In genomic region chrX:131752493-131753198, GRCh38 we compare ENCODE assay signal across 8 cellular contexts.
DNase-seq lines count a peak whose midpoint lies in the region; ATAC-seq and TF ChIP-seq lines count a peak whose summit lies in the region.

No MANE protein-coding gene starts in this region.

- no peaks in the 10 kb centered on the region for H3K9me1 ChIP-seq in IMR-90 (ENCODE audit: insufficient read depth, low read length)

- dilution Hi-C loops in IMR-90 (cut with HindIII; ENCODE audit: low sequenced_read_pairs, unreplicated experiment), result no loop called here

- peak overlapping the region; percentile 91 for H2AFZ ChIP-seq in IMR-90 (replicated peaks; ENCODE audit: low read length, poor library complexity)

- peak overlapping the region; percentile 95 for H2BK120ac ChIP-seq in IMR-90 (ENCODE audit: low read depth, low read length)

- H4K8ac ChIP-seq in IMR-90 (ENCODE audit: low read depth in 2 of 2, low read length in 2 of 2), result peak overlapping the region in 1 of 2 experiments; percentile 55; a peak in 1 of 4 replicates

- WGBS in IMR-90 (ENCODE audit: extremely low coverage in 2 of 2, insufficient read length in 1 of 2), 2 experiments, result 72% methylated on average over 7 of the region's 24 CpGs; no CpG with 5 or more reads in 1 of the 2 experiments
- WGBS in tibial nerve, 2 donors, result 43 to 95% methylated on average over 22 to 23 of the region's 24 CpGs

- H2AK9ac ChIP-seq in IMR-90 (replicated peaks; ENCODE audit: low read depth, low read length, poor library complexity), result peak overlapping the region; percentile 37

- POLR2A ChIA-PET in IMR-90 (lab: Charles Lee; ENCODE audit: unreplicated experiment), result no interaction called here

- peak overlapping the region; percentile 84 for H3K9ac ChIP-seq in IMR-90 (ENCODE audit: low read depth, low read length)

- no peaks in the 10 kb centered on the region for H4K20me1 ChIP-seq in IMR-90 (ENCODE audit: insufficient read depth, low read length)

- H3K23ac ChIP-seq in IMR-90 (ENCODE audit: low read depth, low read length), result no peak overlapping the region

- no peaks in the 10 kb centered on the region for H3K36me3 ChIP-seq in IMR-90 (ENCODE audit: control insufficient read depth, insufficient read depth, low read length)
- no peaks in the 10 kb centered on the region for H3K36me3 ChIP-seq in breast epithelium
- peaks cover 0 to 12% (median 0%) of the 10 kb centered on the region in 3 donors for H3K36me3 ChIP-seq in tibial nerve

- peak; percentile 88 for DNase-seq in IMR-90
- peak in 1 of 2 donors; percentile 81 for DNase-seq in breast epithelium (ENCODE audit: low spot score in 2 of 2)
- peak; percentile 34 for DNase-seq in retinal pigment epithelial cell (ENCODE audit: low read depth)
- DNase-seq in HK-2 (ENCODE audit: unreplicated experiment), result no peak
- no peak for DNase-seq in foreskin melanocyte
- no peak for DNase-seq in tibial nerve (ENCODE audit: low spot score in 2 of 2)
- no peak for DNase-seq in putamen (ENCODE audit: low spot score)

- CTCF ChIA-PET in IMR-90 (lab: Yijun Ruan, JAX), result no interaction called here

- H2AK5ac ChIP-seq in IMR-90 (ENCODE audit: low read depth, low read length), result no peak overlapping the region

- peak overlapping the region; percentile 72 for H4K91ac ChIP-seq in IMR-90 (ENCODE audit: insufficient read depth, low read depth, low read length)

- peak overlapping the region; percentile 94 for H3K4me2 ChIP-seq in IMR-90 (ENCODE audit: low read depth, low read length)

- H3K4me3 ChIP-seq in IMR-90 (ENCODE audit: insufficient read depth, low read depth, low read length) (peak overlapping the region; percentile 62), breast epithelium (peak overlapping the region in 2 of 3 donors; percentile 58 to 68), retinal pigment epithelial cell (ENCODE audit: low read length) (peak overlapping the region; percentile 54), tibial nerve (peak overlapping the region in 2 of 4 donors; percentile 40 to 50)

- intact Hi-C loops in IMR-90 (cut with micrococcal nuclease) (loop anchor here (1.0 to 2.0 kb wide), 4 partner anchors 26 to 70 kb away; no protein-coding TSS in a partner anchor), breast epithelium (cut with DNase I; ENCODE audit: low total_unique reads) (no loop called here)

- H3K14ac ChIP-seq in IMR-90 (replicated peaks; ENCODE audit: low read depth, low read length), result no peak overlapping the region

- H2BK15ac ChIP-seq in IMR-90 (ENCODE audit: low read depth, low read length), result no peak overlapping the region

- H3K18ac ChIP-seq in IMR-90 (ENCODE audit: low read depth, low read length), result peak overlapping the region; percentile 96

- no peaks in the 10 kb centered on the region for H3K4me1 ChIP-seq in IMR-90 (ENCODE audit: control insufficient read depth, insufficient read depth, low read length)
- H3K4me1 ChIP-seq in breast epithelium, result no peaks in the 10 kb centered on the region
- H3K4me1 ChIP-seq in tibial nerve, result peaks cover 0 to 4% (median 0%) of the 10 kb centered on the region in 4 donors

- TF ChIP-seq POLR2A in IMR-90 (IDR thresholded peaks at IDR 0.05; ENCODE audit: low read depth, low read length) (no peak), breast epithelium (IDR thresholded peaks at IDR 0.05) (no peak), tibial nerve (IDR thresholded peaks at IDR 0.05) (no peak)

- H3K9me3 ChIP-seq in IMR-90 (ENCODE audit: control insufficient read depth, insufficient read depth, low read length) (no peaks in the 10 kb centered on the region), breast epithelium (no peaks in the 10 kb centered on the region), tibial nerve (no peaks in the 10 kb centered on the region)

- H2BK20ac ChIP-seq in IMR-90 (ENCODE audit: low read depth, low read length), result peak overlapping the region; percentile 76

- peak overlapping the region; percentile 96 for H3K27ac ChIP-seq in IMR-90 (ENCODE audit: insufficient read depth, low read length)
- H3K27ac ChIP-seq in breast epithelium, result peak overlapping the region; percentile 82 to 84
- H3K27ac ChIP-seq in tibial nerve, result peak overlapping the region in 2 of 4 donors; percentile 80 to 89

- H4K5ac ChIP-seq in IMR-90 (ENCODE audit: low read depth, low read length), result peak overlapping the region; percentile 65; the same call in 1 of the 2 replicates

- H3K56ac ChIP-seq in IMR-90 (ENCODE audit: extremely low read depth, insufficient read depth, low read length), result peak overlapping the region; percentile 72

- no peaks in the 10 kb centered on the region for H3K79me1 ChIP-seq in IMR-90 (ENCODE audit: low read depth in 1 of 2, low read length in 2 of 2)

- no peak for TF ChIP-seq EP300 in tibial nerve (IDR thresholded peaks at IDR 0.05)

- TF ChIP-seq RAD21 in IMR-90 (IDR thresholded peaks at IDR 0.05; ENCODE audit: low read length), result peak; percentile 62

- H3K27me3 ChIP-seq in IMR-90 (ENCODE audit: control insufficient read depth, insufficient read depth, low read length) (no peaks in the 10 kb centered on the region; the same call in 1 of the 2 replicates), breast epithelium (no peaks in the 10 kb centered on the region), tibial nerve (no peaks in the 10 kb centered on the region)

- H2BK5ac ChIP-seq in IMR-90 (ENCODE audit: low read depth, low read length, poor library complexity, severe bottlenecking), result peak overlapping the region; percentile 87

- H3K4ac ChIP-seq in IMR-90 (ENCODE audit: low read depth, low read length), result peak overlapping the region; percentile 70; the same call in 1 of the 2 replicates

- ATAC-seq in GM18517 (IDR thresholded peaks at IDR 0.05; ENCODE audit: unreplicated experiment), result peak; percentile 56
- peak; percentile 75 for ATAC-seq in IMR-90 (ENCODE audit: low read depth)

- in situ Hi-C loops in IMR-90 (cut with MboI; ENCODE audit: low sequenced_read_pairs), result no loop called here

- no TSS peak for BruUV-seq in IMR-90 (replicated peaks; lab: Mats Ljungman, UMichigan)

- peak; percentile 58 for TF ChIP-seq CTCF in IMR-90 (conservative IDR thresholded peaks at IDR 0.05; ENCODE audit: low read depth, low read length)
- TF ChIP-seq CTCF in breast epithelium (IDR thresholded peaks at IDR 0.05), result peak in 1 of 3 donors; percentile 20
- peak; percentile 25 for TF ChIP-seq CTCF in retinal pigment epithelial cell (conservative IDR thresholded peaks at IDR 0.05; ENCODE audit: low read depth, low read length)
- TF ChIP-seq CTCF in tibial nerve (IDR thresholded peaks at IDR 0.05), result peak in 1 of 5 experiments; percentile 34

TF ChIP-seq in IMR-90, 13 proteins besides CTCF, POLR2A, EP300 and RAD21:
- TF ChIP-seq RFX5 (IDR thresholded peaks at IDR 0.05; ENCODE audit: low read depth, low read length), result no peak
- no peak for TF ChIP-seq CHD1 (IDR thresholded peaks at IDR 0.05; ENCODE audit: low read depth, low read length)
- peak; percentile 25 for TF ChIP-seq SMC3 (IDR thresholded peaks at IDR 0.05; ENCODE audit: low read depth, low read length)
- TF ChIP-seq MAZ (IDR thresholded peaks at IDR 0.05; ENCODE audit: borderline replicate concordance, low read depth, low read length), result peak; percentile 64; the same call in 1 of the 2 replicates
- TF ChIP-seq RCOR1 (IDR thresholded peaks at IDR 0.05; ENCODE audit: insufficient replicate concordance, low read length), result no peak

Comparison
In these comparisons a context has a peak if more than half of its experiments do, and no peak if none do; other contexts are left out.
1. DNase-seq: peak in IMR-90 (single experiment) and retinal pigment epithelial cell (single experiment); none in HK-2 (single experiment), foreskin melanocyte (single experiment), tibial nerve (0 of 2) and putamen (single experiment).